Comparison of ENCODE assay signal across 30 cellular contexts in genomic region chr17:77909236-77909635, GRCh38. TPM values are rescaled to one million over a fixed set of nuclear protein-coding genes. Genes with fewer than 3 reads are reported as not detected.
DNase-seq lines count a peak whose midpoint lies in the region; ATAC-seq and TF ChIP-seq lines count a peak whose summit lies in the region.
"Had no signal": no experiment of that assay in that cellular context is flagged by ENCODE, and none has a peak within 500 bp of the region (broad histone marks: within the 10 kb centered on the region; RNA-seq: fewer than 3 reads in every experiment).

No MANE protein-coding gene starts in this region.

- DNase-seq in breast epithelium (ENCODE audit: low spot score in 2 of 2) = peak; percentile 35 to 54
- DNase-seq in MCF 10A (ENCODE audit: unreplicated experiment) = no peak
- DNase-seq in left cardiac atrium = peak; percentile 53
- peak in 3 of 5 donors; percentile 25 to 72 (median 42) for DNase-seq in ovary
- DNase-seq in uterus = peak; percentile 37 to 70
- no peak for DNase-seq in activated CD4-positive, alpha-beta memory T cell treated with anti-CD3 and anti-CD28 coated beads, Interleukin-2, amount 10 ng/mL, durations not matched to agents 7 days and 5 days
- no peak for DNase-seq in LoVo (ENCODE audit: low spot score)
- DNase-seq: 8988T; activated CD8-positive, alpha-beta T cell treated with anti-CD3 and anti-CD28 coated beads, Interleukin-2, amount 10 ng/mL, durations not matched to agents 7 days and 5 days; activated naive CD4-positive, alpha-beta T cell; activated T-cell treated with anti-CD3 and anti-CD28 coated beads for 4 hours; amniotic stem cell; CD4-positive, CD25-positive, alpha-beta regulatory T cell; esophagus squamous epithelium; GDM1; GM23248; mesendoderm; naive B cell; NCI-H146; NCI-H510A treated with DMSO at 0.1 percent for 48 hours; NK-92 treated with Interleukin-12 subunit alpha and Interleukin-12 subunit beta, amount 100 ng/mL, for 24 hours; PC-9; stimulated activated CD8-positive, alpha-beta memory T cell treated with anti-CD3 and anti-CD28 coated beads, Interleukin-4, amount 100 ng/mL, for 48 hours; stomach; T-cell; trophoblast cell had no signal

- H3K4me1 Mint-ChIP-seq in MCF 10A (ENCODE audit: insufficient read depth, unreplicated experiment) = no peaks in the 10 kb centered on the region
- H3K4me1 Mint-ChIP-seq in activated CD4-positive, alpha-beta memory T cell treated with anti-CD3 and anti-CD28 coated beads, Interleukin-2, amount 10 ng/mL, durations not matched to agents 7 days and 5 days = no peaks in the 10 kb centered on the region
- H3K4me1 Mint-ChIP-seq: CD4-positive, CD25-positive, alpha-beta regulatory T cell; T-cell had no signal

- no peaks in the 10 kb centered on the region for H3K9me3 Mint-ChIP-seq in MCF 10A (ENCODE audit: unreplicated experiment)
- no peaks in the 10 kb centered on the region for H3K9me3 Mint-ChIP-seq in activated CD4-positive, alpha-beta memory T cell treated with anti-CD3 and anti-CD28 coated beads, Interleukin-2, amount 10 ng/mL, durations not matched to agents 7 days and 5 days
- H3K9me3 Mint-ChIP-seq: T-cell had no signal

- no peak for TF ChIP-seq POLR2A in breast epithelium (IDR thresholded peaks at IDR 0.05)
- TF ChIP-seq POLR2A in ovary (IDR thresholded peaks at IDR 0.05) = no peak
- no peak for TF ChIP-seq POLR2A in uterus (IDR thresholded peaks at IDR 0.05)

- ATAC-seq in left cardiac atrium (peak; percentile 82 to 93), GM21529 (IDR thresholded peaks at IDR 0.05; ENCODE audit: unreplicated experiment) (no peak)
- ATAC-seq: activated CD4-positive, CD25-positive, alpha-beta regulatory T cell treated with anti-CD3 and anti-CD28 coated beads, Interleukin-2, amount 50 U/mL, for 24 hours; activated CD8-positive, alpha-beta T cell treated with anti-CD3 and anti-CD28 coated beads, Interleukin-2, amount 10 ng/mL, durations not matched to agents 7 days and 5 days; K562; T-cell had no signal

- WGBS in ovary, 3 donors = 6 to 14% (median 8%) methylated on average over 19 of the region's 19 CpGs

- no TSS peak for BruUV-seq in MCF 10A (replicated peaks; lab: Mats Ljungman, UMichigan)

- no peak overlapping the region for H3K4me3 Mint-ChIP-seq in MCF 10A (ENCODE audit: unreplicated experiment)
- H3K4me3 Mint-ChIP-seq in activated CD4-positive, alpha-beta memory T cell treated with anti-CD3 and anti-CD28 coated beads, Interleukin-2, amount 10 ng/mL, durations not matched to agents 7 days and 5 days = no peak overlapping the region
- H3K4me3 Mint-ChIP-seq: activated CD8-positive, alpha-beta T cell treated with anti-CD3 and anti-CD28 coated beads, Interleukin-2, amount 10 ng/mL, durations not matched to agents 7 days and 5 days; CD4-positive, CD25-positive, alpha-beta regulatory T cell; naive B cell; T-cell had no signal

- H3K9me3 ChIP-seq in breast epithelium = no peaks in the 10 kb centered on the region
- no peaks in the 10 kb centered on the region for H3K9me3 ChIP-seq in ovary
- H3K9me3 ChIP-seq in uterus = no peaks in the 10 kb centered on the region
- H3K9me3 ChIP-seq: esophagus squamous epithelium, SJSA1, stomach had no signal

- intact Hi-C loops in breast epithelium (cut with DNase I; ENCODE audit: low total_unique reads) (loop anchor here (5.0 kb wide), 1 partner anchor 1263 kb away; no protein-coding TSS in a partner anchor), MCF 10A (cut with micrococcal nuclease) (no loop called here), left cardiac atrium (cut with DNase I) (no loop called here), ovary (cut with DNase I) (no loop called here), uterus (cut with DNase I; ENCODE audit: low total_unique reads) (no loop called here)

- H3K27ac Mint-ChIP-seq in MCF 10A (ENCODE audit: low read depth, unreplicated experiment) = no peak overlapping the region
- no peak overlapping the region for H3K27ac Mint-ChIP-seq in activated CD4-positive, alpha-beta memory T cell treated with anti-CD3 and anti-CD28 coated beads, Interleukin-2, amount 10 ng/mL, durations not matched to agents 7 days and 5 days
- H3K27ac Mint-ChIP-seq: activated CD8-positive, alpha-beta T cell treated with anti-CD3 and anti-CD28 coated beads, Interleukin-2, amount 10 ng/mL, durations not matched to agents 7 days and 5 days had no signal

- H3K36me3 Mint-ChIP-seq in MCF 10A (ENCODE audit: insufficient read depth, unreplicated experiment) = no peaks in the 10 kb centered on the region
- no peaks in the 10 kb centered on the region for H3K36me3 Mint-ChIP-seq in activated CD4-positive, alpha-beta memory T cell treated with anti-CD3 and anti-CD28 coated beads, Interleukin-2, amount 10 ng/mL, durations not matched to agents 7 days and 5 days (ENCODE audit: low read depth)
- H3K36me3 Mint-ChIP-seq: CD4-positive, CD25-positive, alpha-beta regulatory T cell; naive B cell; T-cell had no signal

- CTCF ChIA-PET in MCF 10A (lab: Yijun Ruan, JAX) = interaction anchor here (0.6 kb wide), 2 partner anchors 54 to 102 kb away, joined by 3 read pairs; no protein-coding TSS in a partner anchor
- CTCF ChIA-PET in activated CD4-positive, alpha-beta memory T cell treated with anti-CD3 and anti-CD28 coated beads, Interleukin-2, amount 10 ng/mL, durations not matched to agents 7 days and 5 days (lab: Charles Lee) = no interaction called here

- H3K27ac ChIP-seq in breast epithelium = no peak overlapping the region
- no peak overlapping the region for H3K27ac ChIP-seq in ovary
- H3K27ac ChIP-seq in uterus = no peak overlapping the region
- H3K27ac ChIP-seq: esophagus squamous epithelium, GM23248, PC-9, SJSA1, stomach had no signal

- H3K4me1 ChIP-seq in breast epithelium (no peaks in the 10 kb centered on the region), ovary (ENCODE audit: insufficient read depth) (no peaks in the 10 kb centered on the region), uterus (no peaks in the 10 kb centered on the region)
- H3K4me1 ChIP-seq: esophagus squamous epithelium, SJSA1 had no signal

- H3K36me3 ChIP-seq in breast epithelium = no peaks in the 10 kb centered on the region
- no peaks in the 10 kb centered on the region for H3K36me3 ChIP-seq in ovary
- no peaks in the 10 kb centered on the region for H3K36me3 ChIP-seq in uterus
- H3K36me3 ChIP-seq: esophagus squamous epithelium, SJSA1, stomach had no signal

- TF ChIP-seq EP300 in ovary (IDR thresholded peaks at IDR 0.05) = no peak

- no peak for TF ChIP-seq CTCF in breast epithelium (IDR thresholded peaks at IDR 0.05)
- no peak for TF ChIP-seq CTCF in MCF 10A (IDR thresholded peaks at IDR 0.05; ENCODE audit: unreplicated experiment)
- no peak for TF ChIP-seq CTCF in ovary (IDR thresholded peaks at IDR 0.05)
- TF ChIP-seq CTCF in uterus (IDR thresholded peaks at IDR 0.05) = no peak

- H3K27me3 ChIP-seq in breast epithelium = peaks cover 0 to 27% of the 10 kb centered on the region in 2 donors
- no peaks in the 10 kb centered on the region for H3K27me3 ChIP-seq in ovary
- no peaks in the 10 kb centered on the region for H3K27me3 ChIP-seq in uterus

- POLR2A ChIA-PET in MCF 10A (lab: Yijun Ruan, JAX) = interaction anchor here (1.2 kb wide), 1 partner anchor 49 kb away, joined by 3 read pairs; the partner anchor contains the start of gene TNRC6C
- POLR2A ChIA-PET in activated CD4-positive, alpha-beta memory T cell treated with anti-CD3 and anti-CD28 coated beads, Interleukin-2, amount 10 ng/mL, durations not matched to agents 7 days and 5 days (lab: Charles Lee) = no interaction called here

- H3K27me3 Mint-ChIP-seq in MCF 10A (ENCODE audit: insufficient read depth, unreplicated experiment) = peaks cover 89% of the 10 kb centered on the region
- peaks cover 37% of the 10 kb centered on the region for H3K27me3 Mint-ChIP-seq in activated CD4-positive, alpha-beta memory T cell treated with anti-CD3 and anti-CD28 coated beads, Interleukin-2, amount 10 ng/mL, durations not matched to agents 7 days and 5 days

- peak overlapping the region in 2 of 3 donors; percentile 9 to 42 for H3K4me3 ChIP-seq in breast epithelium
- H3K4me3 ChIP-seq in ovary = no peak overlapping the region
- H3K4me3 ChIP-seq in uterus = no peak overlapping the region
- H3K4me3 ChIP-seq: GM23248, K562, PC-9, SJSA1, stomach had no signal

RNA-seq across cellular contexts. Expression of gene TNRC6C, which starts 49.3 kb away (rescaled TPM):
- total RNA-seq in breast epithelium (10 to 100 TPM; 14.1 to 21.7 (median 21.6) TPM), MCF 10A (2022) (15.7 and 16.4 TPM in 2 replicates), left cardiac atrium (10 to 100 TPM; 21.1 to 24.5 TPM), ovary (10 to 100 TPM in 6 of 7 donors, 1 to 10 TPM in 1; 9.2 to 45.3 (median 32.5) TPM), uterus (10 to 100 TPM in 2 of 4 donors, 1 to 10 TPM in 2; 4.6 to 68.0 (median 11.8) TPM)
- polyA plus RNA-seq in ovary = 10 to 100 TPM in 1 of 2 donors, 1 to 10 TPM in 1; 8.7 to 12.1 TPM
- total RNA-seq in activated CD4-positive, alpha-beta memory T cell treated with anti-CD3 and anti-CD28 coated beads, Interleukin-2, amount 10 ng/mL, durations not matched to agents 7 days and 5 days = 10 to 100 TPM; 25.5 to 26.7 TPM

Comparison
In these comparisons a context has a peak if more than half of its experiments do, and no peak if none do; other contexts are left out.
1. DNase-seq: peak in breast epithelium (2 of 2), left cardiac atrium (single experiment), ovary (3 of 5) and uterus (2 of 2); none in MCF 10A (single experiment), activated CD4-positive, alpha-beta memory T cell treated with anti-CD3 and anti-CD28 coated beads, Interleukin-2, amount 10 ng/mL, durations not matched to agents 7 days and 5 days (single experiment) and LoVo (single experiment).
2. H3K4me3 ChIP-seq: peak in breast epithelium (2 of 3); none in ovary (single experiment) and uterus (0 of 2).